In genomic region chr9:98314381-98315066, GRCh38 we compare ENCODE assay signal across 13 cellular contexts. TPM values are rescaled to one million over a fixed set of nuclear protein-coding genes. Genes with fewer than 3 reads are reported as not detected.
DNase-seq lines count a peak whose midpoint lies in the region; ATAC-seq, FAIRE-seq and TF ChIP-seq lines count a peak whose summit lies in the region.
"Had no signal": no experiment of that assay in that cellular context is flagged by ENCODE, and none has a peak within 500 bp of the region (broad histone marks: within the 10 kb centered on the region; RNA-seq: fewer than 3 reads in every experiment).

No MANE protein-coding gene starts in this region.

- no peaks in the 10 kb centered on the region for H3F3A ChIP-seq in MM.1S (ENCODE audit: insufficient read depth, low read length)

- no peak overlapping the region for H3K9ac ChIP-seq in MM.1S (ENCODE audit: low read length)

- no peaks in the 10 kb centered on the region for H3K9me3 ChIP-seq in upper lobe of left lung
- H3K9me3 ChIP-seq in MM.1S (replicated peaks; ENCODE audit: insufficient read depth, low read length): no peaks in the 10 kb centered on the region
- H3K9me3 ChIP-seq: neutrophil had no signal

- H3K79me2 ChIP-seq in MM.1S (ENCODE audit: low read length): no peaks in the 10 kb centered on the region

- peak overlapping the region in 1 of 4 donors; percentile 35 for H3K27ac ChIP-seq in upper lobe of left lung
- H3K27ac ChIP-seq in MM.1S (ENCODE audit: low read length): no peak overlapping the region
- H3K27ac ChIP-seq: neutrophil had no signal

- peak; percentile 51 to 79 for ATAC-seq in upper lobe of left lung (ENCODE audit: low FRiP score in 2 of 2)
- ATAC-seq in left lobe of liver: no peak

- H3K36me3 ChIP-seq in upper lobe of left lung: no peaks in the 10 kb centered on the region
- no peaks in the 10 kb centered on the region for H3K36me3 ChIP-seq in MM.1S (replicated peaks; ENCODE audit: insufficient read depth, low read length)
- H3K36me3 ChIP-seq: neutrophil had no signal

- no peaks in the 10 kb centered on the region for H3K9me2 ChIP-seq in MM.1S (replicated peaks; ENCODE audit: insufficient read depth, low read length)

- no peak for TF ChIP-seq CTCF in fibroblast of mammary gland (conservative IDR thresholded peaks at IDR 0.05; ENCODE audit: control insufficient read depth, insufficient read depth, low read depth, low read length)
- TF ChIP-seq CTCF in upper lobe of left lung (IDR thresholded peaks at IDR 0.05): no peak
- TF ChIP-seq CTCF in MM.1S (IDR thresholded peaks at IDR 0.05; ENCODE audit: low read length): no peak

- H4K20me1 ChIP-seq in MM.1S (ENCODE audit: insufficient read depth, low read length): no peaks in the 10 kb centered on the region

- H2AFZ ChIP-seq in MM.1S (ENCODE audit: low read length): no peak overlapping the region

- peak in 1 of 4 donors; percentile 2 for TF ChIP-seq EP300 in upper lobe of left lung (IDR thresholded peaks at IDR 0.05)

- TF ChIP-seq POLR2A in upper lobe of left lung (IDR thresholded peaks at IDR 0.05): no peak

- H3K27me3 ChIP-seq in upper lobe of left lung (no peaks in the 10 kb centered on the region), MM.1S (replicated peaks; ENCODE audit: insufficient read depth, low read length) (no peaks in the 10 kb centered on the region)

- no peak overlapping the region for H3K4me2 ChIP-seq in MM.1S (ENCODE audit: low read depth, low read length)

- WGBS in upper lobe of left lung, 2 donors: 28 to 32% methylated on average over 6 of the region's 6 CpGs

- peak; percentile 1 for DNase-seq in SKM-1 treated with dmso at 0.1 percent for 144 hours (lab: John Stamatoyannopoulos, UW; ENCODE audit: unreplicated experiment)
- DNase-seq in SKM-1 (lab: John Stamatoyannopoulos, UW; ENCODE audit: unreplicated experiment): no peak
- peak; percentile 77 for DNase-seq in RCC 7860 (ENCODE audit: low spot score)
- DNase-seq in fibroblast of mammary gland (ENCODE audit: low read depth): peak; percentile 82
- DNase-seq in upper lobe of left lung: peak in 1 of 2 donors; percentile 82
- DNase-seq in left lobe of liver (ENCODE audit: low spot score): no peak
- DNase-seq in MM.1S: no peak
- DNase-seq in DMS114 treated with DMSO at 0.1 percent for 48 hours (lab: John Stamatoyannopoulos, UW; ENCODE audit: unreplicated experiment): no peak
- DNase-seq: DMS79, head of caudate nucleus, NCI-H2029 had no signal

- H3K4me3 ChIP-seq in fibroblast of mammary gland (ENCODE audit: control insufficient read depth, low read depth, low read length): no peak overlapping the region
- no peak overlapping the region for H3K4me3 ChIP-seq in upper lobe of left lung
- no peak overlapping the region for H3K4me3 ChIP-seq in MM.1S (ENCODE audit: low read length)

- no peak for FAIRE-seq in RCC 7860 (lab: Jason Lieb, UNC)
- FAIRE-seq: HepG2 had no signal

- H3K4me1 ChIP-seq in upper lobe of left lung: peaks cover 9 to 21% (median 15%) of the 10 kb centered on the region in 4 donors
- no peaks in the 10 kb centered on the region for H3K4me1 ChIP-seq in MM.1S (ENCODE audit: low read length)

RNA-seq across cellular contexts. Expression of gene TBC1D2, which starts 59.1 kb away (rescaled TPM):
- 100 to 1,000 TPM in 4 of 6 donors, 10 to 100 TPM in 2; 62.4 to 217 (median 119) TPM for total RNA-seq in upper lobe of left lung
- total RNA-seq in left lobe of liver: 17.4 TPM

Comparison
In these comparisons a context has a peak if more than half of its experiments do, and no peak if none do; other contexts are left out.
1. DNase-seq: peak in SKM-1 treated with dmso at 0.1 percent for 144 hours (single experiment), RCC 7860 (single experiment) and fibroblast of mammary gland (single experiment); none in SKM-1 (single experiment), left lobe of liver (single experiment), MM.1S (single experiment) and DMS114 treated with DMSO at 0.1 percent for 48 hours (single experiment).